ENCODE assay signal across 13 cellular contexts in the genomic region with DNA sequence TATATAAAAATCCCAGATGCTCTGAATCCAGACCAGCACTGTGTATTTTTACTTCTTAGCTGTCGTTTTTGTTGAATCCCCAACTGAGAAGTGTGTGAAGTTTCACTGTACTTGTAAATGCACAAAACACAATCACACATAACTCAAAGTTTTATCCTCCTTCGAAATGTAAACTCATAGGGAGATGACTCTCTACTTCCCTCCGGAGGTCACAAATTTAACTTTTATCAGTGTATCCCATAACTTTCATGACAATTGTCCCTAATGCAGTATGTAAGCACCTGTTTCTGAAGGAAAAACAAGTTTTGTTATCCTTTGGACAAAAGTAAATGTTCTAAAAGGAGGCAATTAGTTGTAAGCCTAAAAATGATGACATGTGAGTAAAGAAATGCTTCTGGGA.
DNase-seq lines count a peak whose midpoint lies in the region; ATAC-seq and TF ChIP-seq lines count a peak whose summit lies in the region.
"Had no signal": no experiment of that assay in that cellular context is flagged by ENCODE, and none has a peak within 500 bp of the region (broad histone marks: within the 10 kb centered on the region; RNA-seq: fewer than 3 reads in every experiment).

No MANE protein-coding gene starts in this region.

- H3K79me2 ChIP-seq in OCI-LY3 (ENCODE audit: low read length): no peaks in the 10 kb centered on the region

- H2AFZ ChIP-seq in OCI-LY3 (ENCODE audit: low read depth, low read length): no peak overlapping the region

- no peak overlapping the region for H3K9ac ChIP-seq in OCI-LY3 (ENCODE audit: low read length)

- peaks cover 5% of the 10 kb centered on the region for H3K4me1 Mint-ChIP-seq in MCF 10A (ENCODE audit: insufficient read depth, unreplicated experiment)
- H3K4me1 Mint-ChIP-seq in natural killer cell treated with Interleukin-12 subunit alpha and Interleukin-12 subunit beta and Interleukin-15 and Interleukin-18, amount 100 ng/mL, for 72 hours (ENCODE audit: low read depth in 2 of 2): no peaks in the 10 kb centered on the region

- H3K4me3 ChIP-seq in breast epithelium (no peak overlapping the region), OCI-LY3 (ENCODE audit: low read length) (no peak overlapping the region), choroid plexus epithelial cell (ENCODE audit: low read depth, low read length) (no peak overlapping the region)
- H3K4me3 ChIP-seq: right atrium auricular region had no signal

- H3K4me1 ChIP-seq in breast epithelium: no peaks in the 10 kb centered on the region
- no peaks in the 10 kb centered on the region for H3K4me1 ChIP-seq in OCI-LY3 (ENCODE audit: low read length)
- H3K4me1 ChIP-seq: right atrium auricular region had no signal

- no peak overlapping the region for H3K4me3 Mint-ChIP-seq in MCF 10A (ENCODE audit: unreplicated experiment)
- H3K4me3 Mint-ChIP-seq in natural killer cell treated with Interleukin-12 subunit alpha and Interleukin-12 subunit beta and Interleukin-15 and Interleukin-18, amount 100 ng/mL, for 72 hours: no peak overlapping the region

- no peak overlapping the region for H3K4me2 ChIP-seq in OCI-LY3 (ENCODE audit: low read length)

- CTCF ChIA-PET in MCF 10A (lab: Yijun Ruan, JAX): no interaction called here

- H3K27me3 ChIP-seq in breast epithelium (no peaks in the 10 kb centered on the region), OCI-LY3 (ENCODE audit: low read depth, low read length) (no peaks in the 10 kb centered on the region)
- H3K27me3 ChIP-seq: right atrium auricular region had no signal

- no peaks in the 10 kb centered on the region for H3K27me3 Mint-ChIP-seq in MCF 10A (ENCODE audit: insufficient read depth, unreplicated experiment)
- H3K27me3 Mint-ChIP-seq in natural killer cell treated with Interleukin-12 subunit alpha and Interleukin-12 subunit beta and Interleukin-15 and Interleukin-18, amount 100 ng/mL, for 72 hours: no peaks in the 10 kb centered on the region

- BruUV-seq in MCF 10A (replicated peaks; lab: Mats Ljungman, UMichigan): no TSS peak

- ATAC-seq in natural killer cell treated with Interleukin-12 subunit alpha and Interleukin-12 subunit beta and Interleukin-15 and Interleukin-18, amount 100 ng/mL, for 72 hours: no peak

- no peaks in the 10 kb centered on the region for H3K36me3 Mint-ChIP-seq in MCF 10A (ENCODE audit: insufficient read depth, unreplicated experiment)
- H3K36me3 Mint-ChIP-seq in natural killer cell treated with Interleukin-12 subunit alpha and Interleukin-12 subunit beta and Interleukin-15 and Interleukin-18, amount 100 ng/mL, for 72 hours: no peaks in the 10 kb centered on the region

- no peak overlapping the region for H3K27ac Mint-ChIP-seq in MCF 10A (ENCODE audit: low read depth, unreplicated experiment)
- no peak overlapping the region for H3K27ac Mint-ChIP-seq in natural killer cell treated with Interleukin-12 subunit alpha and Interleukin-12 subunit beta and Interleukin-15 and Interleukin-18, amount 100 ng/mL, for 72 hours

- no peak for TF ChIP-seq POLR2A in breast epithelium (IDR thresholded peaks at IDR 0.05)

- DNase-seq in MCF 10A (ENCODE audit: unreplicated experiment) (peak; percentile 43), breast epithelium (ENCODE audit: low spot score in 2 of 2) (no peak), choroid plexus epithelial cell (ENCODE audit: low read depth) (peak; percentile 24), LoVo (ENCODE audit: low spot score) (no peak), NCI-H2029 (lab: John Stamatoyannopoulos, UW) (no peak)
- no peak for DNase-seq in natural killer cell treated with Interleukin-12 subunit alpha and Interleukin-12 subunit beta and Interleukin-15 and Interleukin-18, amount 100 ng/mL, for 72 hours (ENCODE audit: low spot score)
- DNase-seq in activated CD8-positive, alpha-beta memory T cell treated with anti-CD3 and anti-CD28 coated beads, Interleukin-2, amount 50 U/mL, for 4 hours: no peak
- DNase-seq: activated T-cell treated with anti-CD3 and anti-CD28 coated beads, Interleukin-2, amount 50 U/mL, for 1 hour; NCI-H1694 treated with DMSO at 0.1 percent for 48 hours; stimulated activated CD4-positive, alpha-beta T cell treated with anti-CD3 and anti-CD28 coated beads, Interleukin-4, amount 100 ng/mL, for 24 hours; stimulated activated naive CD4-positive, alpha-beta T cell had no signal

- peaks cover 5% of the 10 kb centered on the region for H3K9me3 Mint-ChIP-seq in MCF 10A (ENCODE audit: unreplicated experiment)
- H3K9me3 Mint-ChIP-seq in natural killer cell treated with Interleukin-12 subunit alpha and Interleukin-12 subunit beta and Interleukin-15 and Interleukin-18, amount 100 ng/mL, for 72 hours: no peaks in the 10 kb centered on the region

- H3K9me3 ChIP-seq in breast epithelium: no peaks in the 10 kb centered on the region
- H3K9me3 ChIP-seq in OCI-LY3 (ENCODE audit: insufficient read depth, low read length): no peaks in the 10 kb centered on the region

- H3K27ac ChIP-seq in breast epithelium (no peak overlapping the region), OCI-LY3 (ENCODE audit: low read length) (no peak overlapping the region)
- H3K27ac ChIP-seq: right atrium auricular region had no signal

- TF ChIP-seq CTCF in MCF 10A (IDR thresholded peaks at IDR 0.05; ENCODE audit: unreplicated experiment) (peak; percentile 29), breast epithelium (IDR thresholded peaks at IDR 0.05) (no peak), OCI-LY3 (IDR thresholded peaks at IDR 0.05; ENCODE audit: low read depth, low read length) (peak; percentile 39), choroid plexus epithelial cell (conservative IDR thresholded peaks at IDR 0.05; ENCODE audit: low read depth, low read length) (peak; percentile 40)

- H3K36me3 ChIP-seq in breast epithelium (no peaks in the 10 kb centered on the region), OCI-LY3 (replicated peaks; ENCODE audit: low read depth, low read length) (no peaks in the 10 kb centered on the region)
- H3K36me3 ChIP-seq: right atrium auricular region had no signal

- H4K20me1 ChIP-seq in OCI-LY3 (ENCODE audit: insufficient read depth, low read length): no peaks in the 10 kb centered on the region

- intact Hi-C loops in MCF 10A (cut with micrococcal nuclease) (loop anchor here (2.0 to 5.0 kb wide), 2 partner anchors 377 to 493 kb away; no protein-coding TSS in a partner anchor), breast epithelium (cut with DNase I; ENCODE audit: low total_unique reads) (no loop called here)

- POLR2A ChIA-PET in MCF 10A (lab: Yijun Ruan, JAX): no interaction called here

Comparison
In these comparisons a context has a peak if more than half of its experiments do, and no peak if none do; other contexts are left out.
1. DNase-seq: peak in MCF 10A (single experiment) and choroid plexus epithelial cell (single experiment); none in breast epithelium (0 of 2), LoVo (single experiment), natural killer cell treated with Interleukin-12 subunit alpha and Interleukin-12 subunit beta and Interleukin-15 and Interleukin-18, amount 100 ng/mL, for 72 hours (single experiment), activated CD8-positive, alpha-beta memory T cell treated with anti-CD3 and anti-CD28 coated beads, Interleukin-2, amount 50 U/mL, for 4 hours (single experiment) and NCI-H2029 (single experiment).
2. CTCF ChIP-seq: peak in MCF 10A (single experiment), OCI-LY3 (single experiment) and choroid plexus epithelial cell (single experiment); none in breast epithelium (0 of 3).